ENCODE assay signal across 10 cellular contexts in genomic region chr12:31620311-31620710, GRCh38.
"Had no signal": no experiment of that assay in that cellular context is flagged by ENCODE, and none has a peak within 500 bp of the region (broad histone marks: within the 10 kb centered on the region; RNA-seq: fewer than 3 reads in every experiment).

No MANE protein-coding gene starts in this region.

- H3K4me1 ChIP-seq: esophagus squamous epithelium, vagina had no signal

- H3K27ac ChIP-seq: esophagus squamous epithelium, ovary, vagina had no signal

- H3K27me3 ChIP-seq: ovary, vagina had no signal

- DNase-seq: activated CD4-positive, alpha-beta T cell treated with anti-CD3 and anti-CD28 coated beads, Interleukin-2, amount 10 ng/mL, durations not matched to agents 7 days and 5 days; activated CD4-positive, CD25-positive, alpha-beta regulatory T cell; activated T-cell treated with anti-CD3 and anti-CD28 coated beads, Interleukin-2, amount 50 U/mL, for 1 hour; esophagus squamous epithelium; foreskin fibroblast; left ventricle myocardium superior; mesendoderm; ovary; T-helper 17 cell had no signal

- H3K36me3 ChIP-seq: esophagus squamous epithelium, ovary, vagina had no signal

- H3K9me3 ChIP-seq: esophagus squamous epithelium, ovary, vagina had no signal

- H3K4me3 ChIP-seq: esophagus squamous epithelium, ovary, vagina had no signal
